1 cellular context compared by ENCODE assay signal in the genomic region with DNA sequence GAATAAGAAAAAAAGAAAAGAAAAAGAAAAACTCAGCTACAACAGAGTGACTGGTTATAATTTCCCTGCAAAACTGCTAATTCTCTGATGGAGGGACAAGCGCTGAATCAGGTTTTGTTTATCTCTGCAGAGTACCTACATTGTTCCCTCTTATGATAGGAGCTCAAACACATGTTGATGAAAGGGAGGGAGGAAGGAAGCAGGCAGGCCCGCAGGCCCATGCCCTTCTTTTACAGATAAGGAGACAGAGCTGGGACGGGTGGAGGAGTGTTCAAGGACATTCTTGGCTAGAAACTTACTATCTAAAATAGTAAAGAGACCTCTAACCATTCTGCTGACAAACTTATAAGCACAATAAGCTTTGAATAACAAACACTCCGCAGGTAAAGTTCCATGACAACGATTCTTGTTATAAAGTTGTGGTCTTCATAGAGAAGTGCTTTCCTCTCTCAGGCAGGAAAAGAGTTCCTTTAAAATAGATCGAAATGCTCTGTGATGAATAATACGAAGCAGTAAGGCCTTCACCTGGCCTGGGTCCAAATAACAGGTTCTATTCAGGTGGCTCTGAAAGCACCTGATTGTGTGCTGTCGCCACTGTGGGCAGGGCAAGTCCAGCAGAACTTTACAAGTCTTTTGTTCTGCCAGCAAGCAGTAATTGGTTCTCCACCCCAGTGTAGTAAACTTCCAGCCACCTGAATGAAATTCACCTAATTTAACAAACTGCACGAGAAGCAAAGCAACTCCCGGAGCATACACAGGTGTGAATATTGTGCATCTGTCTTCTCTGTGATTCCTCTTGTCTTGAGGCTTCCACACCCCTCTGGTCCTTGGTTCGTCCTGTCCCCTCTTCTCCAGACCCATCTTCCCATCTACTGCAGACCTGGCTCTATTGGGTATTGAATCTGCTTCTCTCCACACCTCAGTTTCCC.
TF ChIP-seq lines count a peak whose summit lies in the region.

No MANE protein-coding gene starts in this region.

TF ChIP-seq in K562, 482 proteins besides CTCF, POLR2A, EP300 and RAD21 (continued from another document):
- no peak for TF ChIP-seq ZNF282 (CRISPR knock-in tag; IDR thresholded peaks at IDR 0.05)
- no peak for TF ChIP-seq ZNF778 (CRISPR knock-in tag; IDR thresholded peaks at IDR 0.05)
- peak; percentile 55 to 95; a peak in 2 of 4 replicates for TF ChIP-seq RCOR1 (IDR thresholded peaks at IDR 0.05; ENCODE audit: borderline replicate concordance in 1 of 2, low read depth in 2 of 2, low read length in 2 of 2)
- no peak for TF ChIP-seq CSDE1 (IDR thresholded peaks at IDR 0.05)
- TF ChIP-seq RBM14 (IDR thresholded peaks at IDR 0.05; ENCODE audit: borderline replicate concordance, insufficient read depth, low read depth, low read length), result no peak
- TF ChIP-seq, protein P1, sequence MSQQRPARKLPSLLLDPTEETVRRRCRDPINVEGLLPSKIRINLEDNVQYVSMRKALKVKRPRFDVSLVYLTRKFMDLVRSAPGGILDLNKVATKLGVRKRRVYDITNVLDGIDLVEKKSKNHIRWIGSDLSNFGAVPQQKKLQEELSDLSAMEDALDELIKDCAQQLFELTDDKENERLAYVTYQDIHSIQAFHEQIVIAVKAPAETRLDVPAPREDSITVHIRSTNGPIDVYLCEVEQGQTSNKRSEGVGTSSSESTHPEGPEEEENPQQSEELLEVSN (IDR thresholded peaks at IDR 0.05; ENCODE audit: borderline replicate concordance in 1 of 2, extremely low read depth in 1 of 2, insufficient read depth in 1 of 2, insufficient read length in 1 of 2, low read depth in 1 of 2, low read length in 1 of 2, poor library complexity in 1 of 2, severe bottlenecking in 1 of 2), result peak in 1 of 2 experiments; percentile 40
- TF ChIP-seq C11orf30 (IDR thresholded peaks at IDR 0.05; ENCODE audit: low read depth), result peak; percentile 44
- TF ChIP-seq ZNF24 (IDR thresholded peaks at IDR 0.05), result no peak
- no peak for TF ChIP-seq ZNF518B (CRISPR knock-in tag; IDR thresholded peaks at IDR 0.05)
- peak; percentile 86; the same call in 1 of the 2 replicates for TF ChIP-seq DPF2 (IDR thresholded peaks at IDR 0.05)
- TF ChIP-seq EP400 (IDR thresholded peaks at IDR 0.05), result peak; percentile 53; the same call in 1 of the 2 replicates
- no peak for TF ChIP-seq WHSC1 (IDR thresholded peaks at IDR 0.05; ENCODE audit: low read length)
- TF ChIP-seq, protein P2, sequence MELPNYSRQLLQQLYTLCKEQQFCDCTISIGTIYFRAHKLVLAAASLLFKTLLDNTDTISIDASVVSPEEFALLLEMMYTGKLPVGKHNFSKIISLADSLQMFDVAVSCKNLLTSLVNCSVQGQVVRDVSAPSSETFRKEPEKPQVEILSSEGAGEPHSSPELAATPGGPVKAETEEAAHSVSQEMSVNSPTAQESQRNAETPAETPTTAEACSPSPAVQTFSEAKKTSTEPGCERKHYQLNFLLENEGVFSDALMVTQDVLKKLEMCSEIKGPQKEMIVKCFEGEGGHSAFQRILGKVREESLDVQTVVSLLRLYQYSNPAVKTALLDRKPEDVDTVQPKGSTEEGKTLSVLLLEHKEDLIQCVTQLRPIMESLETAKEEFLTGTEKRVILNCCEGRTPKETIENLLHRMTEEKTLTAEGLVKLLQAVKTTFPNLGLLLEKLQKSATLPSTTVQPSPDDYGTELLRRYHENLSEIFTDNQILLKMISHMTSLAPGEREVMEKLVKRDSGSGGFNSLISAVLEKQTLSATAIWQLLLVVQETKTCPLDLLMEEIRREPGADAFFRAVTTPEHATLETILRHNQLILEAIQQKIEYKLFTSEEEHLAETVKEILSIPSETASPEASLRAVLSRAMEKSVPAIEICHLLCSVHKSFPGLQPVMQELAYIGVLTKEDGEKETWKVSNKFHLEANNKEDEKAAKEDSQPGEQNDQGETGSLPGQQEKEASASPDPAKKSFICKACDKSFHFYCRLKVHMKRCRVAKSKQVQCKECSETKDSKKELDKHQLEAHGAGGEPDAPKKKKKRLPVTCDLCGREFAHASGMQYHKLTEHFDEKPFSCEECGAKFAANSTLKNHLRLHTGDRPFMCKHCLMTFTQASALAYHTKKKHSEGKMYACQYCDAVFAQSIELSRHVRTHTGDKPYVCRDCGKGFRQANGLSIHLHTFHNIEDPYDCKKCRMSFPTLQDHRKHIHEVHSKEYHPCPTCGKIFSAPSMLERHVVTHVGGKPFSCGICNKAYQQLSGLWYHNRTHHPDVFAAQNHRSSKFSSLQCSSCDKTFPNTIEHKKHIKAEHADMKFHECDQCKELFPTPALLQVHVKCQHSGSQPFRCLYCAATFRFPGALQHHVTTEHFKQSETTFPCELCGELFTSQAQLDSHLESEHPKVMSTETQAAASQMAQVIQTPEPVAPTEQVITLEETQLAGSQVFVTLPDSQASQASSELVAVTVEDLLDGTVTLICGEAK (IDR thresholded peaks at IDR 0.05), result no peak
- TF ChIP-seq, protein P2 (CRISPR knock-in tag; IDR thresholded peaks at IDR 0.05), result no peak
- TF ChIP-seq MYNN (IDR thresholded peaks at IDR 0.05), result peak; percentile 82
- no peak for TF ChIP-seq MYNN (CRISPR knock-in tag; IDR thresholded peaks at IDR 0.05)
- TF ChIP-seq MEF2A (IDR thresholded peaks at IDR 0.05; ENCODE audit: control insufficient read depth, low read depth, low read length), result peak; percentile 15; the same call in 1 of the 2 replicates
- no peak for TF ChIP-seq TBP (optimal IDR thresholded peaks at IDR 0.05; ENCODE audit: low read depth, low read length)
- TF ChIP-seq E2F3 (CRISPR knock-in tag; IDR thresholded peaks at IDR 0.05), result no peak
- TF ChIP-seq PRMT5 (CRISPR knock-in tag; IDR thresholded peaks at IDR 0.05), result no peak
- no peak for TF ChIP-seq ZNF644 (tag; IDR thresholded peaks at IDR 0.05; ENCODE audit: low read depth)
- TF ChIP-seq, protein P3, sequence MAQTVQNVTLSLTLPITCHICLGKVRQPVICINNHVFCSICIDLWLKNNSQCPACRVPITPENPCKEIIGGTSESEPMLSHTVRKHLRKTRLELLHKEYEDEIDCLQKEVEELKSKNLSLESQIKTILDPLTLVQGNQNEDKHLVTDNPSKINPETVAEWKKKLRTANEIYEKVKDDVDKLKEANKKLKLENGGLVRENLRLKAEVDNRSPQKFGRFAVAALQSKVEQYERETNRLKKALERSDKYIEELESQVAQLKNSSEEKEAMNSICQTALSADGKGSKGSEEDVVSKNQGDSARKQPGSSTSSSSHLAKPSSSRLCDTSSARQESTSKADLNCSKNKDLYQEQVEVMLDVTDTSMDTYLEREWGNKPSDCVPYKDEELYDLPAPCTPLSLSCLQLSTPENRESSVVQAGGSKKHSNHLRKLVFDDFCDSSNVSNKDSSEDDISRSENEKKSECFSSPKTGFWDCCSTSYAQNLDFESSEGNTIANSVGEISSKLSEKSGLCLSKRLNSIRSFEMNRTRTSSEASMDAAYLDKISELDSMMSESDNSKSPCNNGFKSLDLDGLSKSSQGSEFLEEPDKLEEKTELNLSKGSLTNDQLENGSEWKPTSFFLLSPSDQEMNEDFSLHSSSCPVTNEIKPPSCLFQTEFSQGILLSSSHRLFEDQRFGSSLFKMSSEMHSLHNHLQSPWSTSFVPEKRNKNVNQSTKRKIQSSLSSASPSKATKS (CRISPR knock-in tag; IDR thresholded peaks at IDR 0.05), result no peak
- TF ChIP-seq JUN (IDR thresholded peaks at IDR 0.05; ENCODE audit: borderline replicate concordance, low read depth, low read length), result no peak
- TF ChIP-seq JUN (CRISPR knock-in tag; IDR thresholded peaks at IDR 0.05; ENCODE audit: borderline replicate concordance), result no peak
- no peak; the same call in 1 of the 2 replicates for TF ChIP-seq FOSL1 (tag; conservative IDR thresholded peaks at IDR 0.05)
- TF ChIP-seq MCM5 (IDR thresholded peaks at IDR 0.05; ENCODE audit: low read depth), result no peak
- no peak for TF ChIP-seq PHB2 (IDR thresholded peaks at IDR 0.05; ENCODE audit: low read depth)
- TF ChIP-seq ZNF79 (CRISPR knock-in tag; IDR thresholded peaks at IDR 0.05; ENCODE audit: low read depth), result no peak
- TF ChIP-seq, protein P4, sequence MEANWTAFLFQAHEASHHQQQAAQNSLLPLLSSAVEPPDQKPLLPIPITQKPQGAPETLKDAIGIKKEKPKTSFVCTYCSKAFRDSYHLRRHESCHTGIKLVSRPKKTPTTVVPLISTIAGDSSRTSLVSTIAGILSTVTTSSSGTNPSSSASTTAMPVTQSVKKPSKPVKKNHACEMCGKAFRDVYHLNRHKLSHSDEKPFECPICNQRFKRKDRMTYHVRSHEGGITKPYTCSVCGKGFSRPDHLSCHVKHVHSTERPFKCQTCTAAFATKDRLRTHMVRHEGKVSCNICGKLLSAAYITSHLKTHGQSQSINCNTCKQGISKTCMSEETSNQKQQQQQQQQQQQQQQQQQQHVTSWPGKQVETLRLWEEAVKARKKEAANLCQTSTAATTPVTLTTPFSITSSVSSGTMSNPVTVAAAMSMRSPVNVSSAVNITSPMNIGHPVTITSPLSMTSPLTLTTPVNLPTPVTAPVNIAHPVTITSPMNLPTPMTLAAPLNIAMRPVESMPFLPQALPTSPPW (CRISPR knock-in tag; IDR thresholded peaks at IDR 0.05), result peak; percentile 80
- no peak for TF ChIP-seq RBM17 (IDR thresholded peaks at IDR 0.05; ENCODE audit: borderline replicate concordance, low read depth, low read length)
- no peak for TF ChIP-seq RBM39 (optimal IDR thresholded peaks at IDR 0.05; ENCODE audit: low read depth, low read length)
- no peak for TF ChIP-seq BMI1 (IDR thresholded peaks at IDR 0.05; ENCODE audit: low read length)
- peak; percentile 64; the same call in 1 of the 2 replicates for TF ChIP-seq SMARCE1 (IDR thresholded peaks at IDR 0.05)
- TF ChIP-seq KLF10 (CRISPR knock-in tag; IDR thresholded peaks at IDR 0.05), result no peak
- TF ChIP-seq GATAD2B (IDR thresholded peaks at IDR 0.05; ENCODE audit: borderline replicate concordance), result no peak
- TF ChIP-seq PML (IDR thresholded peaks at IDR 0.05; ENCODE audit: low read length), result no peak
- TF ChIP-seq HNRNPH1 (optimal IDR thresholded peaks at IDR 0.05; ENCODE audit: low read depth, low read length), result no peak
- no peak for TF ChIP-seq ZNF3 (CRISPR knock-in tag; IDR thresholded peaks at IDR 0.05)
- TF ChIP-seq ARNT (IDR thresholded peaks at IDR 0.05), result no peak
- TF ChIP-seq ZNF696 (CRISPR knock-in tag; conservative IDR thresholded peaks at IDR 0.05), result no peak
